Comparison of ENCODE assay signal across 11 cellular contexts in the genomic region with DNA sequence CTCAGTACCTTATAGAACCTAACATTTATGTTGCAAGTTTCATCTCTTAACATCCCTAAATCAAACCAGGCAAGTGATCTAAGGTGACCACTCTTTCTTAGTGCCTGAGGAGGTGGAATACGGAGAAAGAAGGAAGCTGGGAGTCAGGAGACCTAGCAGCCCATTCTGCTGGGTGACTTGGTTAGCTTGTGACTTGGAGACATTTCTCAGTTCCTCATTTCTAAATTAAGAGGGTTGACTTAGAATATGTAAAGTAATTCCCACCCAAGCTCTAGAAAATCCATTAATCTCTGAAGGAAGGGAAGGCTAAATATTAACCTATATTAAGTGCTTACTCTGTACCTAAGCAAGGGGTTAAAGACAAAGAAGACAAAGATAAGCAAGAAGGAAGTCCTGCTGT.
A peak's percentile ranks its signal among the peaks of the same experiment; 100 is the strongest.
DNase-seq lines count a peak whose midpoint lies in the region; ATAC-seq and TF ChIP-seq lines count a peak whose summit lies in the region.
"Had no signal": no experiment of that assay in that cellular context is flagged by ENCODE, and none has a peak within 500 bp of the region (broad histone marks: within the 10 kb centered on the region; RNA-seq: fewer than 3 reads in every experiment).

No MANE protein-coding gene starts in this region.

- TF ChIP-seq CTCF in mucosa of descending colon (IDR thresholded peaks at IDR 0.05) (no peak), brain microvascular endothelial cell (IDR thresholded peaks at IDR 0.05; ENCODE audit: low read depth, low read length, missing control alignments) (no peak)

- peak; percentile 50 for DNase-seq in KG1 (lab: John Stamatoyannopoulos, UW)
- no peak for DNase-seq in mucosa of descending colon
- DNase-seq in stimulated activated CD4-positive, alpha-beta T cell treated with anti-CD3 and anti-CD28 coated beads, Interleukin-4, amount 100 ng/mL, for 4 hours, result no peak
- DNase-seq in HAP-1 (ENCODE audit: low spot score in 2 of 2), result no peak
- no peak for DNase-seq in brain microvascular endothelial cell
- no peak for DNase-seq in caudate nucleus (lab: John Stamatoyannopoulos, UW)
- DNase-seq: activated CD8-positive, alpha-beta memory T cell treated with anti-CD3 and anti-CD28 coated beads, Interleukin-2, amount 10 ng/mL, durations not matched to agents 7 days and 5 days; NK-92 treated with Interleukin-12 subunit alpha and Interleukin-12 subunit beta, amount 100 ng/mL, for 24 hours; stomach had no signal

- peaks cover 5% of the 10 kb centered on the region for H3K27me3 ChIP-seq in HAP-1 (ENCODE audit: low read depth)
- no peaks in the 10 kb centered on the region for H3K27me3 ChIP-seq in brain microvascular endothelial cell (replicated peaks)
- H3K27me3 ChIP-seq: stomach had no signal

- H3K4me3 ChIP-seq in mucosa of descending colon (no peak overlapping the region), HAP-1 (no peak overlapping the region), brain microvascular endothelial cell (ENCODE audit: low read depth, low read length) (no peak overlapping the region)
- H3K4me3 ChIP-seq: stomach had no signal

- intact Hi-C loops in mucosa of descending colon (cut with DNase I, micrococcal nuclease), result no loop called here

- H3K36me3 ChIP-seq in mucosa of descending colon (ENCODE audit: low read depth) (no peaks in the 10 kb centered on the region), HAP-1 (replicated peaks) (no peaks in the 10 kb centered on the region), brain microvascular endothelial cell (replicated peaks) (no peaks in the 10 kb centered on the region)
- H3K36me3 ChIP-seq: stomach had no signal

- H3K4me1 ChIP-seq in mucosa of descending colon (ENCODE audit: low read depth) (no peaks in the 10 kb centered on the region), HAP-1 (no peaks in the 10 kb centered on the region)

- in situ Hi-C loops in HAP-1 (cut with MboI; ENCODE audit: low sequenced_read_pairs), result no loop called here
- in situ Hi-C loops in brain microvascular endothelial cell (cut with HindIII; ENCODE audit: low pct_ligation_motif_present, low sequenced_read_pairs), result no loop called here

- H3K9me3 ChIP-seq in mucosa of descending colon (no peaks in the 10 kb centered on the region), HAP-1 (no peaks in the 10 kb centered on the region)
- H3K9me3 ChIP-seq: stomach had no signal

- peak; percentile 67 for ATAC-seq in GM18868 (IDR thresholded peaks at IDR 0.05; ENCODE audit: unreplicated experiment)
- ATAC-seq in HG02610 (IDR thresholded peaks at IDR 0.05; ENCODE audit: unreplicated experiment), result peak; percentile 75
- peak; percentile 22 for ATAC-seq in mucosa of descending colon
- ATAC-seq: activated CD8-positive, alpha-beta memory T cell treated with anti-CD3 and anti-CD28 coated beads, Interleukin-2, amount 10 ng/mL, durations not matched to agents 7 days and 5 days had no signal

- H3K27ac ChIP-seq in brain microvascular endothelial cell (no peak overlapping the region), caudate nucleus (ENCODE audit: low read depth, low read length) (no peak overlapping the region)

Comparison
In these comparisons a context has a peak if more than half of its experiments do, and no peak if none do; other contexts are left out.
1. ATAC-seq: peak in every context shown above with its lines; median percentile 75 in HG02610; 67 in GM18868; 22 in mucosa of descending colon.